ENCODE assay signal across 26 cellular contexts in genomic region chr14:65627315-65627714, GRCh38.
"Had no signal": no experiment of that assay in that cellular context is flagged by ENCODE, and none has a peak within 500 bp of the region (broad histone marks: within the 10 kb centered on the region; RNA-seq: fewer than 3 reads in every experiment).

No MANE protein-coding gene starts in this region.

- H3K27ac ChIP-seq: stomach, suprapubic skin, testis, thoracic aorta, thyroid gland, tibial artery, tibial nerve, transverse colon, upper lobe of left lung, uterus, vagina had no signal

- H3K36me3 ChIP-seq: thoracic aorta, thyroid gland, uterus, vagina had no signal

- DNase-seq: stimulated activated CD4-positive, alpha-beta T cell treated with anti-CD3 and anti-CD28 coated beads, Interleukin-2, amount 100 ng/mL, for 24 hours; stimulated activated CD4-positive, alpha-beta T cell treated with anti-CD3 and anti-CD28 coated beads, Interleukin-2, amount 100 ng/mL, for 48 hours; stimulated activated CD4-positive, alpha-beta T cell treated with anti-CD3 and anti-CD28 coated beads, Interleukin-4, amount 100 ng/mL, for 1 hour; stimulated activated CD4-positive, alpha-beta T cell treated with anti-CD3 and anti-CD28 coated beads, Interleukin-4, amount 100 ng/mL, for 24 hours; stimulated activated CD4-positive, alpha-beta T cell treated with anti-CD3 and anti-CD28 coated beads, Interleukin-4, amount 100 ng/mL, for 4 hours; stimulated activated CD8-positive, alpha-beta memory T cell treated with anti-CD3 and anti-CD28 coated beads, Interleukin-4, amount 100 ng/mL, for 48 hours; stimulated activated naive B cell treated with anti-CD40 and anti-IgM and Interleukin-4, amounts not matched to agents 10 μg/mL and 1 μg/mL and 100 μg/mL, for 72 hours; stimulated activated naive CD4-positive, alpha-beta T cell; stimulated activated naive CD4-positive, alpha-beta T cell treated with Interleukin-2 at 50 U/mL for 16 hours; stimulated activated naive CD8-positive, alpha-beta T cell treated with anti-CD3 and anti-CD28 coated beads, Interleukin-15, amount 100 ng/mL, for 72 hours; stimulated activated naive CD8-positive, alpha-beta T cell treated with anti-CD3 and anti-CD28 coated beads, Interleukin-15, Interleukin-2, amounts not matched to agents 100 U/mL and 50 U/mL, for 24 hours; stomach; substantia nigra; testis; thyroid gland; tibial artery; transverse colon; trophoblast cell; uterus had no signal

- H3K27me3 ChIP-seq: stomach, suprapubic skin, testis, thyroid gland, tibial artery, tibial nerve, transverse colon, upper lobe of left lung, uterus, vagina had no signal

- H3K4me1 ChIP-seq: suprapubic skin, testis, thyroid gland, tibial artery, tibial nerve, transverse colon, upper lobe of left lung, uterus, vagina had no signal

- H3K9me3 ChIP-seq: stomach, suprapubic skin, testis, thoracic aorta, thyroid gland, tibial artery, tibial nerve, transverse colon, upper lobe of left lung, uterus, vagina had no signal

- H3K4me3 ChIP-seq: stomach, suprapubic skin, testis, thoracic aorta, thyroid gland, tibial artery, tibial nerve, transverse colon, upper lobe of left lung, uterus, vagina had no signal

- ATAC-seq: stimulated activated effector memory CD8-positive, alpha-beta T cell treated with anti-CD3 and anti-CD28 coated beads, Interleukin-12 subunit alpha, Interleukin-12 subunit beta, amount 100 ng/mL, for 72 hours; stimulated activated memory B cell treated with anti-CD40 and anti-IgM and Interleukin-4, amounts not matched to agents 10 μg/mL and 1 μg/mL and 100 μg/mL, for 72 hours; stimulated activated naive B cell treated with anti-CD40 and anti-IgM and Interleukin-4, amounts not matched to agents 10 μg/mL and 1 μg/mL and 100 μg/mL, for 72 hours; stimulated activated naive CD8-positive, alpha-beta T cell treated with anti-CD3 and anti-CD28 coated beads, Interleukin-15, amount 100 ng/mL, for 72 hours; stimulated activated naive CD8-positive, alpha-beta T cell treated with anti-CD3 and anti-CD28 coated beads, Interleukin-15, Interleukin-2, amounts not matched to agents 100 U/mL and 50 U/mL, for 24 hours had no signal
